Comparison of ENCODE assay signal across 1 cellular context in the genomic region with DNA sequence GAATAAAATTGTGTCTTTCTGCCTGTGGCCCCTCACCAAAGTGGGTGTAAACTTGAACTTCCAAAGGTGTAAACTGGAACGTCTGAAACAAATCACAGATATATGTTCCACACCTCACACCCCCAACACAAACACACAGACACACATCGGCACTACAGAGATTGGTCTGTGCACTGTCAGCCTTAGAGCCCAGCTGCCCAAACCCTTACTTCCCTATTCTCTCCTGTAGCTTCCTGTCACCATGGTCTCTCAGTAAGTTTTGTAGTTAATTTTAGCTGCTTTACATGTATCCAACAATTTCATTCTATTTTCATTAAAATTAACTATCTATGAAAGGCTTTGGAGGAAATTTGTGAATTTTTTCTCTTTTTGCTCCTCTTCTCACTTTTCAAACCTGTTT.
TF ChIP-seq lines count a peak whose summit lies in the region.

No MANE protein-coding gene starts in this region.

TF ChIP-seq in GM23338, 12 proteins besides CTCF, POLR2A, EP300 and RAD21 (continued from another document):
- TF ChIP-seq, protein P1, sequence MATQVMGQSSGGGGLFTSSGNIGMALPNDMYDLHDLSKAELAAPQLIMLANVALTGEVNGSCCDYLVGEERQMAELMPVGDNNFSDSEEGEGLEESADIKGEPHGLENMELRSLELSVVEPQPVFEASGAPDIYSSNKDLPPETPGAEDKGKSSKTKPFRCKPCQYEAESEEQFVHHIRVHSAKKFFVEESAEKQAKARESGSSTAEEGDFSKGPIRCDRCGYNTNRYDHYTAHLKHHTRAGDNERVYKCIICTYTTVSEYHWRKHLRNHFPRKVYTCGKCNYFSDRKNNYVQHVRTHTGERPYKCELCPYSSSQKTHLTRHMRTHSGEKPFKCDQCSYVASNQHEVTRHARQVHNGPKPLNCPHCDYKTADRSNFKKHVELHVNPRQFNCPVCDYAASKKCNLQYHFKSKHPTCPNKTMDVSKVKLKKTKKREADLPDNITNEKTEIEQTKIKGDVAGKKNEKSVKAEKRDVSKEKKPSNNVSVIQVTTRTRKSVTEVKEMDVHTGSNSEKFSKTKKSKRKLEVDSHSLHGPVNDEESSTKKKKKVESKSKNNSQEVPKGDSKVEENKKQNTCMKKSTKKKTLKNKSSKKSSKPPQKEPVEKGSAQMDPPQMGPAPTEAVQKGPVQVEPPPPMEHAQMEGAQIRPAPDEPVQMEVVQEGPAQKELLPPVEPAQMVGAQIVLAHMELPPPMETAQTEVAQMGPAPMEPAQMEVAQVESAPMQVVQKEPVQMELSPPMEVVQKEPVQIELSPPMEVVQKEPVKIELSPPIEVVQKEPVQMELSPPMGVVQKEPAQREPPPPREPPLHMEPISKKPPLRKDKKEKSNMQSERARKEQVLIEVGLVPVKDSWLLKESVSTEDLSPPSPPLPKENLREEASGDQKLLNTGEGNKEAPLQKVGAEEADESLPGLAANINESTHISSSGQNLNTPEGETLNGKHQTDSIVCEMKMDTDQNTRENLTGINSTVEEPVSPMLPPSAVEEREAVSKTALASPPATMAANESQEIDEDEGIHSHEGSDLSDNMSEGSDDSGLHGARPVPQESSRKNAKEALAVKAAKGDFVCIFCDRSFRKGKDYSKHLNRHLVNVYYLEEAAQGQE (IDR thresholded peaks at IDR 0.05; ENCODE audit: unreplicated experiment), result no peak
- no peak for TF ChIP-seq EZH2phosphoT487 (IDR thresholded peaks at IDR 0.05; ENCODE audit: unreplicated experiment)
- TF ChIP-seq ZNF114 (CRISPR knock-in tag; IDR thresholded peaks at IDR 0.05), result no peak
- no peak for TF ChIP-seq CREB1 (CRISPR knock-in tag; IDR thresholded peaks at IDR 0.05; ENCODE audit: low read depth)
